Comparison of ENCODE assay signal across 16 cellular contexts in genomic region chr12:89971880-89972279, GRCh38.
DNase-seq lines count a peak whose midpoint lies in the region; ATAC-seq and TF ChIP-seq lines count a peak whose summit lies in the region.
"Had no signal": no experiment of that assay in that cellular context is flagged by ENCODE, and none has a peak within 500 bp of the region (broad histone marks: within the 10 kb centered on the region; RNA-seq: fewer than 3 reads in every experiment).

No MANE protein-coding gene starts in this region.

- CTCF ChIA-PET in Calu3 (lab: Charles Lee), result no interaction called here

- H3K36me3 Mint-ChIP-seq in Calu3 (ENCODE audit: insufficient read depth, unreplicated experiment), result peaks cover 9% of the 10 kb centered on the region
- H3K36me3 Mint-ChIP-seq: stimulated activated memory B cell treated with anti-CD40 and anti-IgM and Interleukin-4, amounts not matched to agents 10 μg/mL and 1 μg/mL and 100 μg/mL, for 72 hours had no signal

- TF ChIP-seq CTCF in fibroblast of pulmonary artery (IDR thresholded peaks at IDR 0.05; ENCODE audit: low read length, missing control alignments), result no peak
- TF ChIP-seq CTCF in Calu3 (IDR thresholded peaks at IDR 0.05; ENCODE audit: unreplicated experiment), result no peak

- no peak overlapping the region for H3K4me3 Mint-ChIP-seq in Calu3 (ENCODE audit: low read depth, unreplicated experiment)
- H3K4me3 Mint-ChIP-seq: stimulated activated memory B cell treated with anti-CD40 and anti-IgM and Interleukin-4, amounts not matched to agents 10 μg/mL and 1 μg/mL and 100 μg/mL, for 72 hours; T-helper 2 cell treated with Interferon-gamma antibody and Interleukin-4, amounts not matched to agents 5 μg/mL and 100 μg/mL, for 36 hours had no signal

- BruUV-seq in Calu3 (replicated peaks; lab: Mats Ljungman, UMichigan), result no TSS peak

- ATAC-seq in GM21381 (IDR thresholded peaks at IDR 0.05; ENCODE audit: unreplicated experiment), result no peak
- ATAC-seq: GM12878; stimulated activated memory B cell treated with anti-CD40 and anti-IgM and Interleukin-4, amounts not matched to agents 10 μg/mL and 1 μg/mL and 100 μg/mL, for 72 hours had no signal

- H3K9me3 Mint-ChIP-seq in Calu3 (ENCODE audit: low read depth, unreplicated experiment), result no peaks in the 10 kb centered on the region
- H3K9me3 Mint-ChIP-seq: T-helper 2 cell treated with Interferon-gamma antibody and Interleukin-4, amounts not matched to agents 5 μg/mL and 100 μg/mL, for 36 hours had no signal

- DNase-seq in EH (ENCODE audit: low read depth) (peak; percentile 47), OCI-M1 (lab: John Stamatoyannopoulos, UW) (peak; percentile 62), fibroblast of pulmonary artery (ENCODE audit: low read depth) (peak; percentile 93), mucosa of gallbladder (ENCODE audit: low spot score) (peak; percentile 18), activated T-cell treated with anti-CD3 and anti-CD28 coated beads for 4 hours (no peak), Calu3 (no peak), globus pallidus (ENCODE audit: low spot score) (no peak)
- DNase-seq: activated CD4-positive, alpha-beta T cell treated with anti-CD3 and anti-CD28 coated beads, Interleukin-2, amount 50 U/mL, for 4 hours; BE2C; brain microvascular endothelial cell; NCI-H446 treated with DMSO at 0.1 percent for 48 hours; stimulated activated CD4-positive, alpha-beta T cell treated with anti-CD3 and anti-CD28 coated beads, Interleukin-4, amount 100 ng/mL, for 24 hours had no signal

- intact Hi-C loops in Calu3 (cut with micrococcal nuclease; ENCODE audit: unreplicated experiment), result no loop called here

- H3K4me3 ChIP-seq in fibroblast of pulmonary artery (replicated peaks; ENCODE audit: low read depth, low read length), result no peak overlapping the region
- H3K4me3 ChIP-seq: GM12878 had no signal

- H3K27me3 Mint-ChIP-seq in Calu3 (ENCODE audit: unreplicated experiment), result no peaks in the 10 kb centered on the region
- H3K27me3 Mint-ChIP-seq: stimulated activated memory B cell treated with anti-CD40 and anti-IgM and Interleukin-4, amounts not matched to agents 10 μg/mL and 1 μg/mL and 100 μg/mL, for 72 hours had no signal

- H3K4me1 Mint-ChIP-seq in Calu3 (ENCODE audit: low read depth, unreplicated experiment), result peaks cover 50% of the 10 kb centered on the region

- H3K27ac Mint-ChIP-seq in Calu3 (ENCODE audit: unreplicated experiment), result no peak overlapping the region
- H3K27ac Mint-ChIP-seq: stimulated activated memory B cell treated with anti-CD40 and anti-IgM and Interleukin-4, amounts not matched to agents 10 μg/mL and 1 μg/mL and 100 μg/mL, for 72 hours; T-helper 2 cell treated with Interferon-gamma antibody and Interleukin-4, amounts not matched to agents 5 μg/mL and 100 μg/mL, for 36 hours had no signal

Comparison
In these comparisons a context has a peak if more than half of its experiments do, and no peak if none do; other contexts are left out.
1. DNase-seq: peak in EH (single experiment), OCI-M1 (single experiment), fibroblast of pulmonary artery (single experiment) and mucosa of gallbladder (single experiment); none in activated T-cell treated with anti-CD3 and anti-CD28 coated beads for 4 hours (single experiment), Calu3 (single experiment) and globus pallidus (single experiment).